In genomic region chr20:17960927-17961599, GRCh38 we compare ENCODE assay signal across 8 cellular contexts. TPM values are rescaled to one million over a fixed set of nuclear protein-coding genes. Genes with fewer than 3 reads are reported as not detected.
DNase-seq lines count a peak whose midpoint lies in the region; ATAC-seq and TF ChIP-seq lines count a peak whose summit lies in the region.

No MANE protein-coding gene starts in this region.

- peaks cover 100% of the 10 kb centered on the region for H3K79me2 ChIP-seq in OCI-LY3 (ENCODE audit: low read length)

- peak; percentile 87 for DNase-seq in fibroblast of gingiva (ENCODE audit: low read depth)
- DNase-seq in sigmoid colon, result peak; percentile 84
- DNase-seq in A172 (ENCODE audit: low spot score), result no peak
- no peak for DNase-seq in activated gamma-delta T cell treated with Interleukin-2 at 50 U/mL for 16 hours
- no peak for DNase-seq in COLO668 (lab: John Stamatoyannopoulos, UW; ENCODE audit: unreplicated experiment)
- DNase-seq in NCI-H524 (lab: John Stamatoyannopoulos, UW), result no peak

- peak overlapping the region; percentile 32 for H3K4me3 ChIP-seq in OCI-LY3 (ENCODE audit: low read length)
- H3K4me3 ChIP-seq in sigmoid colon, result peak overlapping the region in 3 of 4 donors; percentile 13 to 16 (median 14)

- H3K27me3 ChIP-seq in OCI-LY3 (ENCODE audit: low read depth, low read length) (no peaks in the 10 kb centered on the region), sigmoid colon (no peaks in the 10 kb centered on the region)

- H3K9ac ChIP-seq in OCI-LY3 (ENCODE audit: low read length), result 0 out of 2 replicates have a peak overlapping the region, but pooled peaks have one; percentile 1

- peak overlapping the region; percentile 80 for H3K4me2 ChIP-seq in OCI-LY3 (ENCODE audit: low read length)

- H3K9me3 ChIP-seq in OCI-LY3 (ENCODE audit: insufficient read depth, low read length) (no peaks in the 10 kb centered on the region), sigmoid colon (no peaks in the 10 kb centered on the region)

- TF ChIP-seq POLR2A in sigmoid colon (IDR thresholded peaks at IDR 0.05), result no peak

- 7 to 42% methylated on average over 6 of the region's 6 CpGs for WGBS in sigmoid colon, 2 donors

- intact Hi-C loops in sigmoid colon (cut with DNase I), result no loop called here

- TF ChIP-seq CTCF in OCI-LY3 (IDR thresholded peaks at IDR 0.05; ENCODE audit: low read depth, low read length), result no peak
- TF ChIP-seq CTCF in sigmoid colon (IDR thresholded peaks at IDR 0.05), result no peak

- TF ChIP-seq EP300 in sigmoid colon (IDR thresholded peaks at IDR 0.05), result no peak

- ATAC-seq in GM18511 (IDR thresholded peaks at IDR 0.05; ENCODE audit: unreplicated experiment), result peak; percentile 35

- H3K27ac ChIP-seq in OCI-LY3 (ENCODE audit: low read length) (peak overlapping the region; percentile 69), sigmoid colon (peak overlapping the region; percentile 74 to 79 (median 76))

- H3K4me1 ChIP-seq in OCI-LY3 (ENCODE audit: low read length) (peaks cover 85% of the 10 kb centered on the region), sigmoid colon (peaks cover 0 to 90% (median 84%) of the 10 kb centered on the region in 4 donors)

- no peak overlapping the region for H2AFZ ChIP-seq in OCI-LY3 (ENCODE audit: low read depth, low read length)

- peaks cover 100% of the 10 kb centered on the region for H4K20me1 ChIP-seq in OCI-LY3 (ENCODE audit: insufficient read depth, low read length)

- H3K36me3 ChIP-seq in OCI-LY3 (replicated peaks; ENCODE audit: low read depth, low read length), result peaks cover 69% of the 10 kb centered on the region
- H3K36me3 ChIP-seq in sigmoid colon, result peaks cover 0 to 7% (median under 1%) of the 10 kb centered on the region in 4 donors

RNA-seq across cellular contexts. Expression of gene SNX5, which starts 7.5 kb away (rescaled TPM):
- total RNA-seq in sigmoid colon, result 10 to 100 TPM; 69.0 to 79.5 (median 72.5) TPM
- polyA plus RNA-seq in sigmoid colon, result 10 to 100 TPM; 88.7 to 98.5 (median 89.9) TPM
- 110 and 134 TPM in 2 replicates for total RNA-seq in A172 (2014; rRNA removed; shearing (Covaris generic))

RNA-seq across cellular contexts. Expression of gene MGME1, which starts 7.8 kb away (rescaled TPM):
- 10 to 100 TPM in 2 of 4 donors, 1 to 10 TPM in 2; 5.0 to 15.8 (median 10.8) TPM for total RNA-seq in sigmoid colon
- polyA plus RNA-seq in sigmoid colon, result 10 to 100 TPM; 14.8 to 17.4 (median 16.9) TPM
- 17.4 and 19.3 TPM in 2 replicates for total RNA-seq in A172 (2014; rRNA removed; shearing (Covaris generic))

Comparison
In these comparisons a context has a peak if more than half of its experiments do, and no peak if none do; other contexts are left out.
1. DNase-seq: peak in fibroblast of gingiva (single experiment) and sigmoid colon (single experiment); none in A172 (single experiment), activated gamma-delta T cell treated with Interleukin-2 at 50 U/mL for 16 hours (single experiment), COLO668 (single experiment) and NCI-H524 (0 of 2).